1 cellular context compared by ENCODE assay signal in the genomic region with DNA sequence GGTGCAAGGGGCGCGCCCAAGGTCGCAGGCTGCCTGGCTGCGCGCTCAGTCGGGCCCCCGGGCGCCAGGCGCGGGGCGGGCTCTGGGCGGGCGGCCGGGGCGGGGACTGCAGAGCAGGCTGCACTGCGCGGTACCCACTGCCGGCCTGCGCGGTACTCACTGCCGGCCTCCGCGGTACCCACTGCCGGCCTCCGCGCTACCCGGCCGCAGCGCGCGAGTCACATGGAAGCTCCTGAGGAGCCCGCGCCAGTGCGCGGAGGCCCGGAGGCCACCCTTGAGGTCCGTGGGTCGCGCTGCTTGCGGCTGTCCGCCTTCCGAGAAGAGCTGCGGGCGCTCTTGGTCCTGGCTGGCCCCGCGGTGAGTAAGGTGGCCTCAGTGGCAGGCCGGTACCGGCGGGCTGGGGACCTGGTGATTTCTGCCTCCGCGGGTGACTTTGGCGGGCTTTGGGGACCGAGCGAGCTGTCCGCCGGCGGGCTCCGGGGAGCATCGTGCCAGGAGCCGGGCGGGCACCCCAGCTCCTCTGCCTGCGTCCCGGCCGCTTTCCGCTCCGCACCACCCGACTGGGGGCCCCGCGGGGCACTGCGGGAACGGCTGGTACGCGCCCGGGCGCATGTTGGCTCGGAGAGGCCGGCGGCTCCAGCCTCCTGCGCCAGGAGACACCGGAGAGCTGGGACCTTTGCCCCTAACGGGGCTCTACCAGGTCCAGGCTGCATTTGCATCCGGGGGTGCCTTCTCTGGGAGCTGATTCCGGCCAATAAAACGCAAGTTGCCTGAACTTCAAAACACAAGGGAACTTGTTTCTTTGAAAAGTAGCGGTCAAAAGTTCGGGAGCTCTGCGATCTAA.
A peak's percentile ranks its signal among the peaks of the same experiment; 100 is the strongest.
TF ChIP-seq lines count a peak whose summit lies in the region.

A gene with protein sequence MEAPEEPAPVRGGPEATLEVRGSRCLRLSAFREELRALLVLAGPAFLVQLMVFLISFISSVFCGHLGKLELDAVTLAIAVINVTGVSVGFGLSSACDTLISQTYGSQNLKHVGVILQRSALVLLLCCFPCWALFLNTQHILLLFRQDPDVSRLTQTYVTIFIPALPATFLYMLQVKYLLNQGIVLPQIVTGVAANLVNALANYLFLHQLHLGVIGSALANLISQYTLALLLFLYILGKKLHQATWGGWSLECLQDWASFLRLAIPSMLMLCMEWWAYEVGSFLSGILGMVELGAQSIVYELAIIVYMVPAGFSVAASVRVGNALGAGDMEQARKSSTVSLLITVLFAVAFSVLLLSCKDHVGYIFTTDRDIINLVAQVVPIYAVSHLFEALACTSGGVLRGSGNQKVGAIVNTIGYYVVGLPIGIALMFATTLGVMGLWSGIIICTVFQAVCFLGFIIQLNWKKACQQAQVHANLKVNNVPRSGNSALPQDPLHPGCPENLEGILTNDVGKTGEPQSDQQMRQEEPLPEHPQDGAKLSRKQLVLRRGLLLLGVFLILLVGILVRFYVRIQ (plus strand): TSS at position 137 of the 844 bp plus-strand sequence. CDS start 86 bp downstream, at position 223.

TF ChIP-seq in HepG2, 621 proteins besides CTCF, POLR2A, EP300 and RAD21 (continued from another document and continues in another):
- TF ChIP-seq, protein P1, sequence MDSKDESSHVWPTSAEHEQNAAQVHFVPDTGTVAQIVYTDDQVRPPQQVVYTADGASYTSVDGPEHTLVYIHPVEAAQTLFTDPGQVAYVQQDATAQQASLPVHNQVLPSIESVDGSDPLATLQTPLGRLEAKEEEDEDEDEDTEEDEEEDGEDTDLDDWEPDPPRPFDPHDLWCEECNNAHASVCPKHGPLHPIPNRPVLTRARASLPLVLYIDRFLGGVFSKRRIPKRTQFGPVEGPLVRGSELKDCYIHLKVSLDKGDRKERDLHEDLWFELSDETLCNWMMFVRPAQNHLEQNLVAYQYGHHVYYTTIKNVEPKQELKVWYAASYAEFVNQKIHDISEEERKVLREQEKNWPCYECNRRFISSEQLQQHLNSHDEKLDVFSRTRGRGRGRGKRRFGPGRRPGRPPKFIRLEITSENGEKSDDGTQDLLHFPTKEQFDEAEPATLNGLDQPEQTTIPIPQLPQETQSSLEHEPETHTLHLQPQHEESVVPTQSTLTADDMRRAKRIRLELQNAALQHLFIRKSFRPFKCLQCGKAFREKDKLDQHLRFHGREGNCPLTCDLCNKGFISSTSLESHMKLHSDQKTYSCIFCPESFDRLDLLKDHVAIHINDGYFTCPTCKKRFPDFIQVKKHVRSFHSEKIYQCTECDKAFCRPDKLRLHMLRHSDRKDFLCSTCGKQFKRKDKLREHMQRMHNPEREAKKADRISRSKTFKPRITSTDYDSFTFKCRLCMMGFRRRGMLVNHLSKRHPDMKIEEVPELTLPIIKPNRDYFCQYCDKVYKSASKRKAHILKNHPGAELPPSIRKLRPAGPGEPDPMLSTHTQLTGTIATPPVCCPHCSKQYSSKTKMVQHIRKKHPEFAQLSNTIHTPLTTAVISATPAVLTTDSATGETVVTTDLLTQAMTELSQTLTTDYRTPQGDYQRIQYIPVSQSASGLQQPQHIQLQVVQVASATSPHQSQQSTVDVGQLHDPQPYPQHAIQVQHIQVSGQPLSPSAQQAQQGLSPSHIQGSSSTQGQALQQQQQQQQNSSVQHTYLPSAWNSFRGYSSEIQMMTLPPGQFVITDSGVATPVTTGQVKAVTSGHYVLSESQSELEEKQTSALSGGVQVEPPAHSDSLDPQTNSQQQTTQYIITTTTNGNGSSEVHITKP (CRISPR knock-in tag; IDR thresholded peaks at IDR 0.05; ENCODE audit: low read depth), result no peak
- TF ChIP-seq SMARCC2 (IDR thresholded peaks at IDR 0.05) (no peak), ZFP36L2 (CRISPR knock-in tag; IDR thresholded peaks at IDR 0.05) (no peak), ZNF430 (CRISPR knock-in tag; IDR thresholded peaks at IDR 0.05) (no peak), ZNF652 (CRISPR knock-in tag; IDR thresholded peaks at IDR 0.05; ENCODE audit: borderline replicate concordance, low read depth) (no peak), ZBTB7B (CRISPR knock-in tag; IDR thresholded peaks at IDR 0.05) (peak; percentile 51; the same call in 1 of the 2 replicates), HNRNPH1 (optimal IDR thresholded peaks at IDR 0.05; ENCODE audit: low read depth, low read length) (no peak), MZF1 (CRISPR knock-in tag; IDR thresholded peaks at IDR 0.05; ENCODE audit: borderline replicate concordance) (no peak), PHF21A (CRISPR knock-in tag; IDR thresholded peaks at IDR 0.05) (peak; percentile 29), DMAP1 (CRISPR knock-in tag; IDR thresholded peaks at IDR 0.05) (peak; percentile 64), TBX3 (IDR thresholded peaks at IDR 0.05; ENCODE audit: borderline replicate concordance) (no peak), ZNF460 (CRISPR knock-in tag; IDR thresholded peaks at IDR 0.05; ENCODE audit: borderline replicate concordance) (no peak), ZNF530 (CRISPR knock-in tag; IDR thresholded peaks at IDR 0.05; ENCODE audit: low read depth) (no peak), TEAD3 (CRISPR knock-in tag; optimal IDR thresholded peaks at IDR 0.05; ENCODE audit: borderline replicate concordance) (no peak), THAP11 (CRISPR knock-in tag; IDR thresholded peaks at IDR 0.05) (no peak), ZNF670 (CRISPR knock-in tag; IDR thresholded peaks at IDR 0.05; ENCODE audit: borderline replicate concordance) (no peak), PCBP2 (optimal IDR thresholded peaks at IDR 0.05; ENCODE audit: low read depth, low read length, poor library complexity, severe bottlenecking) (no peak)
- TF ChIP-seq, protein P2, sequence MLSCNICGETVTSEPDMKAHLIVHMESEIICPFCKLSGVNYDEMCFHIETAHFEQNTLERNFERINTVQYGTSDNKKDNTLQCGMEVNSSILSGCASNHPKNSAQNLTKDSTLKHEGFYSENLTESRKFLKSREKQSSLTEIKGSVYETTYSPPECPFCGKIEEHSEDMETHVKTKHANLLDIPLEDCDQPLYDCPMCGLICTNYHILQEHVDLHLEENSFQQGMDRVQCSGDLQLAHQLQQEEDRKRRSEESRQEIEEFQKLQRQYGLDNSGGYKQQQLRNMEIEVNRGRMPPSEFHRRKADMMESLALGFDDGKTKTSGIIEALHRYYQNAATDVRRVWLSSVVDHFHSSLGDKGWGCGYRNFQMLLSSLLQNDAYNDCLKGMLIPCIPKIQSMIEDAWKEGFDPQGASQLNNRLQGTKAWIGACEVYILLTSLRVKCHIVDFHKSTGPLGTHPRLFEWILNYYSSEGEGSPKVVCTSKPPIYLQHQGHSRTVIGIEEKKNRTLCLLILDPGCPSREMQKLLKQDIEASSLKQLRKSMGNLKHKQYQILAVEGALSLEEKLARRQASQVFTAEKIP (CRISPR knock-in tag; IDR thresholded peaks at IDR 0.05; ENCODE audit: borderline replicate concordance), result no peak
- TF ChIP-seq, protein P3, sequence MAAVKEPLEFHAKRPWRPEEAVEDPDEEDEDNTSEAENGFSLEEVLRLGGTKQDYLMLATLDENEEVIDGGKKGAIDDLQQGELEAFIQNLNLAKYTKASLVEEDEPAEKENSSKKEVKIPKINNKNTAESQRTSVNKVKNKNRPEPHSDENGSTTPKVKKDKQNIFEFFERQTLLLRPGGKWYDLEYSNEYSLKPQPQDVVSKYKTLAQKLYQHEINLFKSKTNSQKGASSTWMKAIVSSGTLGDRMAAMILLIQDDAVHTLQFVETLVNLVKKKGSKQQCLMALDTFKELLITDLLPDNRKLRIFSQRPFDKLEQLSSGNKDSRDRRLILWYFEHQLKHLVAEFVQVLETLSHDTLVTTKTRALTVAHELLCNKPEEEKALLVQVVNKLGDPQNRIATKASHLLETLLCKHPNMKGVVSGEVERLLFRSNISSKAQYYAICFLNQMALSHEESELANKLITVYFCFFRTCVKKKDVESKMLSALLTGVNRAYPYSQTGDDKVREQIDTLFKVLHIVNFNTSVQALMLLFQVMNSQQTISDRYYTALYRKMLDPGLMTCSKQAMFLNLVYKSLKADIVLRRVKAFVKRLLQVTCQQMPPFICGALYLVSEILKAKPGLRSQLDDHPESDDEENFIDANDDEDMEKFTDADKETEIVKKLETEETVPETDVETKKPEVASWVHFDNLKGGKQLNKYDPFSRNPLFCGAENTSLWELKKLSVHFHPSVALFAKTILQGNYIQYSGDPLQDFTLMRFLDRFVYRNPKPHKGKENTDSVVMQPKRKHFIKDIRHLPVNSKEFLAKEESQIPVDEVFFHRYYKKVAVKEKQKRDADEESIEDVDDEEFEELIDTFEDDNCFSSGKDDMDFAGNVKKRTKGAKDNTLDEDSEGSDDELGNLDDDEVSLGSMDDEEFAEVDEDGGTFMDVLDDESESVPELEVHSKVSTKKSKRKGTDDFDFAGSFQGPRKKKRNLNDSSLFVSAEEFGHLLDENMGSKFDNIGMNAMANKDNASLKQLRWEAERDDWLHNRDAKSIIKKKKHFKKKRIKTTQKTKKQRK (IDR thresholded peaks at IDR 0.05; ENCODE audit: low read length), result no peak
- TF ChIP-seq, protein P4, sequence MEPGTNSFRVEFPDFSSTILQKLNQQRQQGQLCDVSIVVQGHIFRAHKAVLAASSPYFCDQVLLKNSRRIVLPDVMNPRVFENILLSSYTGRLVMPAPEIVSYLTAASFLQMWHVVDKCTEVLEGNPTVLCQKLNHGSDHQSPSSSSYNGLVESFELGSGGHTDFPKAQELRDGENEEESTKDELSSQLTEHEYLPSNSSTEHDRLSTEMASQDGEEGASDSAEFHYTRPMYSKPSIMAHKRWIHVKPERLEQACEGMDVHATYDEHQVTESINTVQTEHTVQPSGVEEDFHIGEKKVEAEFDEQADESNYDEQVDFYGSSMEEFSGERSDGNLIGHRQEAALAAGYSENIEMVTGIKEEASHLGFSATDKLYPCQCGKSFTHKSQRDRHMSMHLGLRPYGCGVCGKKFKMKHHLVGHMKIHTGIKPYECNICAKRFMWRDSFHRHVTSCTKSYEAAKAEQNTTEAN (CRISPR knock-in tag; conservative IDR thresholded peaks at IDR 0.05), result no peak
- TF ChIP-seq, protein P5, sequence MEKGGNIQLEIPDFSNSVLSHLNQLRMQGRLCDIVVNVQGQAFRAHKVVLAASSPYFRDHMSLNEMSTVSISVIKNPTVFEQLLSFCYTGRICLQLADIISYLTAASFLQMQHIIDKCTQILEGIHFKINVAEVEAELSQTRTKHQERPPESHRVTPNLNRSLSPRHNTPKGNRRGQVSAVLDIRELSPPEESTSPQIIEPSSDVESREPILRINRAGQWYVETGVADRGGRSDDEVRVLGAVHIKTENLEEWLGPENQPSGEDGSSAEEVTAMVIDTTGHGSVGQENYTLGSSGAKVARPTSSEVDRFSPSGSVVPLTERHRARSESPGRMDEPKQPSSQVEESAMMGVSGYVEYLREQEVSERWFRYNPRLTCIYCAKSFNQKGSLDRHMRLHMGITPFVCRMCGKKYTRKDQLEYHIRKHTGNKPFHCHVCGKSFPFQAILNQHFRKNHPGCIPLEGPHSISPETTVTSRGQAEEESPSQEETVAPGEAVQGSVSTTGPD (CRISPR knock-in tag; IDR thresholded peaks at IDR 0.05), result no peak
- TF ChIP-seq, protein P6, sequence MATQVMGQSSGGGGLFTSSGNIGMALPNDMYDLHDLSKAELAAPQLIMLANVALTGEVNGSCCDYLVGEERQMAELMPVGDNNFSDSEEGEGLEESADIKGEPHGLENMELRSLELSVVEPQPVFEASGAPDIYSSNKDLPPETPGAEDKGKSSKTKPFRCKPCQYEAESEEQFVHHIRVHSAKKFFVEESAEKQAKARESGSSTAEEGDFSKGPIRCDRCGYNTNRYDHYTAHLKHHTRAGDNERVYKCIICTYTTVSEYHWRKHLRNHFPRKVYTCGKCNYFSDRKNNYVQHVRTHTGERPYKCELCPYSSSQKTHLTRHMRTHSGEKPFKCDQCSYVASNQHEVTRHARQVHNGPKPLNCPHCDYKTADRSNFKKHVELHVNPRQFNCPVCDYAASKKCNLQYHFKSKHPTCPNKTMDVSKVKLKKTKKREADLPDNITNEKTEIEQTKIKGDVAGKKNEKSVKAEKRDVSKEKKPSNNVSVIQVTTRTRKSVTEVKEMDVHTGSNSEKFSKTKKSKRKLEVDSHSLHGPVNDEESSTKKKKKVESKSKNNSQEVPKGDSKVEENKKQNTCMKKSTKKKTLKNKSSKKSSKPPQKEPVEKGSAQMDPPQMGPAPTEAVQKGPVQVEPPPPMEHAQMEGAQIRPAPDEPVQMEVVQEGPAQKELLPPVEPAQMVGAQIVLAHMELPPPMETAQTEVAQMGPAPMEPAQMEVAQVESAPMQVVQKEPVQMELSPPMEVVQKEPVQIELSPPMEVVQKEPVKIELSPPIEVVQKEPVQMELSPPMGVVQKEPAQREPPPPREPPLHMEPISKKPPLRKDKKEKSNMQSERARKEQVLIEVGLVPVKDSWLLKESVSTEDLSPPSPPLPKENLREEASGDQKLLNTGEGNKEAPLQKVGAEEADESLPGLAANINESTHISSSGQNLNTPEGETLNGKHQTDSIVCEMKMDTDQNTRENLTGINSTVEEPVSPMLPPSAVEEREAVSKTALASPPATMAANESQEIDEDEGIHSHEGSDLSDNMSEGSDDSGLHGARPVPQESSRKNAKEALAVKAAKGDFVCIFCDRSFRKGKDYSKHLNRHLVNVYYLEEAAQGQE (IDR thresholded peaks at IDR 0.05; ENCODE audit: borderline replicate concordance in 1 of 2, low read depth in 1 of 2, low read length in 2 of 2), result no peak
- TF ChIP-seq, protein P7, sequence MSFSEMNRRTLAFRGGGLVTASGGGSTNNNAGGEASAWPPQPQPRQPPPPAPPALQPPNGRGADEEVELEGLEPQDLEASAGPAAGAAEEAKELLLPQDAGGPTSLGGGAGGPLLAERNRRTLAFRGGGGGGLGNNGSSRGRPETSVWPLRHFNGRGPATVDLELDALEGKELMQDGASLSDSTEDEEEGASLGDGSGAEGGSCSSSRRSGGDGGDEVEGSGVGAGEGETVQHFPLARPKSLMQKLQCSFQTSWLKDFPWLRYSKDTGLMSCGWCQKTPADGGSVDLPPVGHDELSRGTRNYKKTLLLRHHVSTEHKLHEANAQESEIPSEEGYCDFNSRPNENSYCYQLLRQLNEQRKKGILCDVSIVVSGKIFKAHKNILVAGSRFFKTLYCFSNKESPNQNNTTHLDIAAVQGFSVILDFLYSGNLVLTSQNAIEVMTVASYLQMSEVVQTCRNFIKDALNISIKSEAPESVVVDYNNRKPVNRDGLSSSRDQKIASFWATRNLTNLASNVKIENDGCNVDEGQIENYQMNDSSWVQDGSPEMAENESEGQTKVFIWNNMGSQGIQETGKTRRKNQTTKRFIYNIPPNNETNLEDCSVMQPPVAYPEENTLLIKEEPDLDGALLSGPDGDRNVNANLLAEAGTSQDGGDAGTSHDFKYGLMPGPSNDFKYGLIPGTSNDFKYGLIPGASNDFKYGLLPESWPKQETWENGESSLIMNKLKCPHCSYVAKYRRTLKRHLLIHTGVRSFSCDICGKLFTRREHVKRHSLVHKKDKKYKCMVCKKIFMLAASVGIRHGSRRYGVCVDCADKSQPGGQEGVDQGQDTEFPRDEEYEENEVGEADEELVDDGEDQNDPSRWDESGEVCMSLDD (CRISPR knock-in tag; IDR thresholded peaks at IDR 0.05; ENCODE audit: borderline replicate concordance), result no peak
- TF ChIP-seq, protein P8, sequence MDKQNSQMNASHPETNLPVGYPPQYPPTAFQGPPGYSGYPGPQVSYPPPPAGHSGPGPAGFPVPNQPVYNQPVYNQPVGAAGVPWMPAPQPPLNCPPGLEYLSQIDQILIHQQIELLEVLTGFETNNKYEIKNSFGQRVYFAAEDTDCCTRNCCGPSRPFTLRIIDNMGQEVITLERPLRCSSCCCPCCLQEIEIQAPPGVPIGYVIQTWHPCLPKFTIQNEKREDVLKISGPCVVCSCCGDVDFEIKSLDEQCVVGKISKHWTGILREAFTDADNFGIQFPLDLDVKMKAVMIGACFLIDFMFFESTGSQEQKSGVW (CRISPR knock-in tag; IDR thresholded peaks at IDR 0.05; ENCODE audit: borderline replicate concordance), result no peak
- TF ChIP-seq, protein P9, sequence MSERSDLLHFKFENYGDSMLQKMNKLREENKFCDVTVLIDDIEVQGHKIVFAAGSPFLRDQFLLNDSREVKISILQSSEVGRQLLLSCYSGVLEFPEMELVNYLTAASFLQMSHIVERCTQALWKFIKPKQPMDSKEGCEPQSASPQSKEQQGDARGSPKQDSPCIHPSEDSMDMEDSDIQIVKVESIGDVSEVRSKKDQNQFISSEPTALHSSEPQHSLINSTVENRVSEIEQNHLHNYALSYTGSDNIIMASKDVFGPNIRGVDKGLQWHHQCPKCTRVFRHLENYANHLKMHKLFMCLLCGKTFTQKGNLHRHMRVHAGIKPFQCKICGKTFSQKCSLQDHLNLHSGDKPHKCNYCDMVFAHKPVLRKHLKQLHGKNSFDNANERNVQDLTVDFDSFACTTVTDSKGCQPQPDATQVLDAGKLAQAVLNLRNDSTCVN (CRISPR knock-in tag; IDR thresholded peaks at IDR 0.05; ENCODE audit: borderline replicate concordance), result no peak; the same call in 1 of the 2 replicates
